ENCODE assay signal across 1 cellular context in genomic region chr1:205321109-205321958, GRCh38.
TF ChIP-seq lines count a peak whose summit lies in the region.

Gene NUAK2 (minus strand): TSS chr1:205321745. CDS start chr1:205321628, 117 bp downstream.

TF ChIP-seq in K562, 482 proteins besides CTCF, POLR2A, EP300 and RAD21 (continued from another document and continues in another):
- peak; percentile 41 for TF ChIP-seq PRDM10 (IDR thresholded peaks at IDR 0.05; ENCODE audit: partially characterized antibody)
- no peak for TF ChIP-seq PTRF (tag; IDR thresholded peaks at IDR 0.05)
- TF ChIP-seq SAFB2 (IDR thresholded peaks at IDR 0.05; ENCODE audit: borderline replicate concordance, low read depth, low read length, severe bottlenecking) = no peak
- no peak for TF ChIP-seq ZNF518B (CRISPR knock-in tag; IDR thresholded peaks at IDR 0.05)
- TF ChIP-seq YY1 (IDR thresholded peaks at IDR 0.05; ENCODE audit: borderline replicate concordance in 1 of 3, control insufficient read depth in 1 of 3, extremely low read depth in 1 of 3, insufficient read depth in 3 of 3, insufficient read length in 1 of 3, insufficient replicate concordance in 2 of 3, low read depth in 1 of 3, low read length in 2 of 3) = peak in 1 of 3 experiments; percentile 35
- TF ChIP-seq TRIM25 (IDR thresholded peaks at IDR 0.05; ENCODE audit: borderline replicate concordance) = no peak
- TF ChIP-seq ZNF695 (CRISPR knock-in tag; IDR thresholded peaks at IDR 0.05) = no peak
- no peak for TF ChIP-seq ZNF318 (IDR thresholded peaks at IDR 0.05; ENCODE audit: borderline replicate concordance in 1 of 2, low read depth in 1 of 2)
- TF ChIP-seq ZNF407 (IDR thresholded peaks at IDR 0.05; ENCODE audit: low read depth) = no peak
- TF ChIP-seq RBFOX2 (IDR thresholded peaks at IDR 0.05; ENCODE audit: low read depth, low read length) = peak; percentile 70
- peak; percentile 91 for TF ChIP-seq RBM25 (IDR thresholded peaks at IDR 0.05; ENCODE audit: low read depth, low read length, severe bottlenecking)
